In genomic region chr4:48341776-48342558, GRCh38 we compare ENCODE assay signal across 1 cellular context.
TF ChIP-seq lines count a peak whose summit lies in the region.

No MANE protein-coding gene starts in this region.

TF ChIP-seq in HepG2, 621 proteins besides CTCF, POLR2A, EP300 and RAD21 (continued from another document and continues in another):
- no peak for TF ChIP-seq SAFB2 (CRISPR knock-in tag; IDR thresholded peaks at IDR 0.05; ENCODE audit: borderline replicate concordance, low read depth)
- no peak for TF ChIP-seq ZNF792 (CRISPR knock-in tag; IDR thresholded peaks at IDR 0.05)
- peak; percentile 12; the same call in 1 of the 2 replicates for TF ChIP-seq PHF20 (CRISPR knock-in tag; IDR thresholded peaks at IDR 0.05)
- no peak for TF ChIP-seq ZNF672 (CRISPR knock-in tag; IDR thresholded peaks at IDR 0.05)
- TF ChIP-seq, protein P1, sequence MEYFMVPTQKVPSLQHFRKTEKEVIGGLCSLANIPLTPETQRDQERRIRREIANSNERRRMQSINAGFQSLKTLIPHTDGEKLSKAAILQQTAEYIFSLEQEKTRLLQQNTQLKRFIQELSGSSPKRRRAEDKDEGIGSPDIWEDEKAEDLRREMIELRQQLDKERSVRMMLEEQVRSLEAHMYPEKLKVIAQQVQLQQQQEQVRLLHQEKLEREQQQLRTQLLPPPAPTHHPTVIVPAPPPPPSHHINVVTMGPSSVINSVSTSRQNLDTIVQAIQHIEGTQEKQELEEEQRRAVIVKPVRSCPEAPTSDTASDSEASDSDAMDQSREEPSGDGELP (IDR thresholded peaks at IDR 0.05; ENCODE audit: borderline replicate concordance, low read depth) = 0 out of 2 replicates have a peak, but pooled peaks have one; percentile 9
- no peak for TF ChIP-seq TCF7L2 (IDR thresholded peaks at IDR 0.05; ENCODE audit: low read depth, low read length)
- no peak for TF ChIP-seq ZNF496 (CRISPR knock-in tag; IDR thresholded peaks at IDR 0.05; ENCODE audit: insufficient replicate concordance)
- TF ChIP-seq ZNF337 (CRISPR knock-in tag; IDR thresholded peaks at IDR 0.05; ENCODE audit: borderline replicate concordance, low read depth) = 0 out of 2 replicates have a peak, but pooled peaks have one; percentile 54
- TF ChIP-seq ZNF274 (CRISPR knock-in tag; IDR thresholded peaks at IDR 0.05) = no peak
- TF ChIP-seq TRAFD1 (CRISPR knock-in tag; IDR thresholded peaks at IDR 0.05; ENCODE audit: borderline replicate concordance) = no peak
- peak; percentile 61 for TF ChIP-seq ZFY (CRISPR knock-in tag; IDR thresholded peaks at IDR 0.05)
- TF ChIP-seq KLF6 (CRISPR knock-in tag; IDR thresholded peaks at IDR 0.05) = peak; percentile 27; the same call in 1 of the 2 replicates
- TF ChIP-seq ZNF570 (CRISPR knock-in tag; IDR thresholded peaks at IDR 0.05; ENCODE audit: borderline replicate concordance) = no peak
- TF ChIP-seq PLRG1 (conservative IDR thresholded peaks at IDR 0.05) = no peak
- TF ChIP-seq NKX3-1 (CRISPR knock-in tag; IDR thresholded peaks at IDR 0.05) = no peak
- TF ChIP-seq ARHGAP35 (CRISPR knock-in tag; IDR thresholded peaks at IDR 0.05; ENCODE audit: borderline replicate concordance) = peak; percentile 22; the same call in 1 of the 2 replicates
- TF ChIP-seq HDAC2 (CRISPR knock-in tag; IDR thresholded peaks at IDR 0.05) = no peak
- TF ChIP-seq NFE2 (CRISPR knock-in tag; IDR thresholded peaks at IDR 0.05) = no peak
- peak; percentile 80; the same call in 1 of the 2 replicates for TF ChIP-seq ZNF547 (CRISPR knock-in tag; IDR thresholded peaks at IDR 0.05)
- TF ChIP-seq HIC2 (CRISPR knock-in tag; IDR thresholded peaks at IDR 0.05; ENCODE audit: low read depth) = no peak
- TF ChIP-seq MTERF4 (CRISPR knock-in tag; IDR thresholded peaks at IDR 0.05) = no peak
- TF ChIP-seq SSRP1 (CRISPR knock-in tag; IDR thresholded peaks at IDR 0.05) = no peak
- no peak for TF ChIP-seq MBNL3 (CRISPR knock-in tag; conservative IDR thresholded peaks at IDR 0.05)
- TF ChIP-seq MIXL1 (CRISPR knock-in tag; IDR thresholded peaks at IDR 0.05) = no peak
- TF ChIP-seq RCOR2 (CRISPR knock-in tag; IDR thresholded peaks at IDR 0.05) = no peak
- TF ChIP-seq ZNF503 (CRISPR knock-in tag; IDR thresholded peaks at IDR 0.05) = no peak
- TF ChIP-seq SP2 (CRISPR knock-in tag; IDR thresholded peaks at IDR 0.05) = no peak
- TF ChIP-seq REPIN1 (CRISPR knock-in tag; IDR thresholded peaks at IDR 0.05; ENCODE audit: borderline replicate concordance, low read depth) = no peak
- no peak for TF ChIP-seq ETV6 (CRISPR knock-in tag; conservative IDR thresholded peaks at IDR 0.05)
- peak; percentile 57; the same call in 1 of the 2 replicates for TF ChIP-seq ARNT2 (CRISPR knock-in tag; IDR thresholded peaks at IDR 0.05; ENCODE audit: low read depth)
- peak; percentile 68; the same call in 1 of the 2 replicates for TF ChIP-seq ZBTB42 (CRISPR knock-in tag; IDR thresholded peaks at IDR 0.05)
- TF ChIP-seq ZNF776 (CRISPR knock-in tag; IDR thresholded peaks at IDR 0.05) = no peak
- TF ChIP-seq ZNF143 (CRISPR knock-in tag; IDR thresholded peaks at IDR 0.05) = no peak
- no peak for TF ChIP-seq ZNF761 (CRISPR knock-in tag; conservative IDR thresholded peaks at IDR 0.05)
- TF ChIP-seq ZNF703 (CRISPR knock-in tag; IDR thresholded peaks at IDR 0.05; ENCODE audit: borderline replicate concordance) = peak; percentile 59; the same call in 1 of the 2 replicates
- TF ChIP-seq NR2C2 (CRISPR knock-in tag; IDR thresholded peaks at IDR 0.05; ENCODE audit: borderline replicate concordance) = peak; percentile 40; the same call in 1 of the 2 replicates
- no peak for TF ChIP-seq DNMT1 (CRISPR knock-in tag; IDR thresholded peaks at IDR 0.05)
- no peak for TF ChIP-seq ARID2 (CRISPR knock-in tag; IDR thresholded peaks at IDR 0.05; ENCODE audit: borderline replicate concordance)
- no peak for TF ChIP-seq CSRNP1 (CRISPR knock-in tag; IDR thresholded peaks at IDR 0.05)
- TF ChIP-seq, protein P2, sequence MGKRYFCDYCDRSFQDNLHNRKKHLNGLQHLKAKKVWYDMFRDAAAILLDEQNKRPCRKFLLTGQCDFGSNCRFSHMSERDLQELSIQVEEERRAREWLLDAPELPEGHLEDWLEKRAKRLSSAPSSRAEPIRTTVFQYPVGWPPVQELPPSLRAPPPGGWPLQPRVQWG (CRISPR knock-in tag; IDR thresholded peaks at IDR 0.05; ENCODE audit: borderline replicate concordance, low read depth) = no peak
- no peak for TF ChIP-seq NFATC3 (CRISPR knock-in tag; IDR thresholded peaks at IDR 0.05)
- no peak for TF ChIP-seq SP140L (CRISPR knock-in tag; IDR thresholded peaks at IDR 0.05; ENCODE audit: borderline replicate concordance)
- TF ChIP-seq PHF5A (CRISPR knock-in tag; IDR thresholded peaks at IDR 0.05; ENCODE audit: low read depth, unreplicated experiment) = no peak
- no peak for TF ChIP-seq ZSCAN21 (CRISPR knock-in tag; IDR thresholded peaks at IDR 0.05; ENCODE audit: borderline replicate concordance)
- no peak for TF ChIP-seq SYNCRIP (IDR thresholded peaks at IDR 0.05; ENCODE audit: insufficient read depth, low read depth, low read length)
- no peak for TF ChIP-seq HNRNPL (IDR thresholded peaks at IDR 0.05; ENCODE audit: low read depth, low read length)
- TF ChIP-seq ZNF225 (CRISPR knock-in tag; IDR thresholded peaks at IDR 0.05) = peak; percentile 73
- no peak for TF ChIP-seq ZC3H4 (CRISPR knock-in tag; IDR thresholded peaks at IDR 0.05; ENCODE audit: borderline replicate concordance)
- TF ChIP-seq ASH2L (IDR thresholded peaks at IDR 0.05; ENCODE audit: insufficient read length, low read depth, low read length) = peak; percentile 83
- no peak for TF ChIP-seq ATAD3A (CRISPR knock-in tag; IDR thresholded peaks at IDR 0.05)
- TF ChIP-seq NFKB2 (CRISPR knock-in tag; IDR thresholded peaks at IDR 0.05; ENCODE audit: borderline replicate concordance) = no peak
- no peak for TF ChIP-seq SP1 (IDR thresholded peaks at IDR 0.05)
- TF ChIP-seq SP1 (CRISPR knock-in tag; IDR thresholded peaks at IDR 0.05) = no peak
- no peak for TF ChIP-seq THYN1 (CRISPR knock-in tag; IDR thresholded peaks at IDR 0.05; ENCODE audit: borderline replicate concordance, low read depth)
- TF ChIP-seq SIN3A (IDR thresholded peaks at IDR 0.05; ENCODE audit: borderline replicate concordance, low read depth, low read length) = peak; percentile 50; the same call in 1 of the 2 replicates
- TF ChIP-seq, protein P3, sequence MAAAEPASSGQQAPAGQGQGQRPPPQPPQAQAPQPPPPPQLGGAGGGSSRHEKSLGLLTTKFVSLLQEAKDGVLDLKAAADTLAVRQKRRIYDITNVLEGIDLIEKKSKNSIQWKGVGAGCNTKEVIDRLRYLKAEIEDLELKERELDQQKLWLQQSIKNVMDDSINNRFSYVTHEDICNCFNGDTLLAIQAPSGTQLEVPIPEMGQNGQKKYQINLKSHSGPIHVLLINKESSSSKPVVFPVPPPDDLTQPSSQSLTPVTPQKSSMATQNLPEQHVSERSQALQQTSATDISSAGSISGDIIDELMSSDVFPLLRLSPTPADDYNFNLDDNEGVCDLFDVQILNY (CRISPR knock-in tag; conservative IDR thresholded peaks at IDR 0.05) = no peak
- no peak for TF ChIP-seq FOSL2 (CRISPR knock-in tag; IDR thresholded peaks at IDR 0.05)
- TF ChIP-seq ZBTB43 (CRISPR knock-in tag; conservative IDR thresholded peaks at IDR 0.05) = no peak
- TF ChIP-seq, protein P4, sequence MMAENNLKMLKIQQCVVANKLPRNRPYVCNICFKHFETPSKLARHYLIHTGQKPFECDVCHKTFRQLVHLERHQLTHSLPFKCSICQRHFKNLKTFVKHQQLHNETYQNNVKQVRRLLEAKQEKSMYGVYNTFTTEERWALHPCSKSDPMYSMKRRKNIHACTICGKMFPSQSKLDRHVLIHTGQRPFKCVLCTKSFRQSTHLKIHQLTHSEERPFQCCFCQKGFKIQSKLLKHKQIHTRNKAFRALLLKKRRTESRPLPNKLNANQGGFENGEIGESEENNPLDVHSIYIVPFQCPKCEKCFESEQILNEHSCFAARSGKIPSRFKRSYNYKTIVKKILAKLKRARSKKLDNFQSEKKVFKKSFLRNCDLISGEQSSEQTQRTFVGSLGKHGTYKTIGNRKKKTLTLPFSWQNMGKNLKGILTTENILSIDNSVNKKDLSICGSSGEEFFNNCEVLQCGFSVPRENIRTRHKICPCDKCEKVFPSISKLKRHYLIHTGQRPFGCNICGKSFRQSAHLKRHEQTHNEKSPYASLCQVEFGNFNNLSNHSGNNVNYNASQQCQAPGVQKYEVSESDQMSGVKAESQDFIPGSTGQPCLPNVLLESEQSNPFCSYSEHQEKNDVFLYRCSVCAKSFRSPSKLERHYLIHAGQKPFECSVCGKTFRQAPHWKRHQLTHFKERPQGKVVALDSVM (CRISPR knock-in tag; IDR thresholded peaks at IDR 0.05) = no peak
- no peak for TF ChIP-seq ZBTB7A (CRISPR knock-in tag; IDR thresholded peaks at IDR 0.05)
- no peak for TF ChIP-seq SALL2 (CRISPR knock-in tag; IDR thresholded peaks at IDR 0.05)
- peak; percentile 18; the same call in 1 of the 2 replicates for TF ChIP-seq PITX1 (CRISPR knock-in tag; IDR thresholded peaks at IDR 0.05)
- TF ChIP-seq PCBP1 (IDR thresholded peaks at IDR 0.05; ENCODE audit: borderline replicate concordance, low read depth, low read length) = no peak
- TF ChIP-seq SUZ12 (IDR thresholded peaks at IDR 0.05; ENCODE audit: low read depth, low read length) = no peak
- 0 out of 2 replicates have a peak, but pooled peaks have one; percentile 22 for TF ChIP-seq HOXD1 (CRISPR knock-in tag; IDR thresholded peaks at IDR 0.05)
- TF ChIP-seq RELA (CRISPR knock-in tag; IDR thresholded peaks at IDR 0.05) = no peak
- TF ChIP-seq ZNF367 (CRISPR knock-in tag; IDR thresholded peaks at IDR 0.05; ENCODE audit: borderline replicate concordance) = no peak
